7 cellular contexts compared by ENCODE assay signal in the genomic region with DNA sequence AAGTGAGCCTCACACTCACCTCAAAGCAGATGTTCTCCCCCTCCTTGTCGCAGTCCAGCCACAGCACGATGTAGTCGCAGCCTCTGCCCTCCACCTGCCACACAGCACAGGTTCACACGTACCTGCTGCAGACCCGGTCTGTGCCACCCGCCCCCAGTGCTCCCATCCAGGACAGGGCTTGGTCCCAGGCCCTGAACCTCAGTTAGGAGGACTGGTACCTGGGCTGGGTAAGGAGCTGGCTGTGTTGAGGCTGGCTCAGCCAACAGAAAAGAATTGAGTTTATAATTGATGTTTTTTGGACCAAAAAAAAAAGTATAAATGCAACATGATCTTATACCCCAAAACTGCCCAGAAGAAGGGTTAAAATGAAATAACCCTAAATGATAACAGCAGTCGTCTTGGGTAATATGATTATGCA.
"Had no signal": no experiment of that assay in that cellular context is flagged by ENCODE, and none has a peak within 500 bp of the region (broad histone marks: within the 10 kb centered on the region; RNA-seq: fewer than 3 reads in every experiment).

No MANE protein-coding gene starts in this region.

- H3K9me3 ChIP-seq: HAP-1 had no signal

- H2AFZ ChIP-seq: GM23248 had no signal

- H3K4me1 ChIP-seq: HAP-1 had no signal

- H3K4me3 ChIP-seq: GM23248, HAP-1 had no signal

- FAIRE-seq: HepG2 had no signal

- H3K27me3 Mint-ChIP-seq: IgD-negative memory B cell had no signal

- H3K9me3 Mint-ChIP-seq: HFFc6, IgD-negative memory B cell had no signal

- DNase-seq: GOT3, HFFc6 had no signal

- H3K27ac Mint-ChIP-seq: HFFc6, IgD-negative memory B cell had no signal

- H3K9ac ChIP-seq: GM23248 had no signal

- H3K4me3 Mint-ChIP-seq: HFFc6, IgD-negative memory B cell had no signal

- H3K27ac ChIP-seq: GM23248, HL-60 had no signal
